Comparison of ENCODE assay signal across 8 cellular contexts in the genomic region with DNA sequence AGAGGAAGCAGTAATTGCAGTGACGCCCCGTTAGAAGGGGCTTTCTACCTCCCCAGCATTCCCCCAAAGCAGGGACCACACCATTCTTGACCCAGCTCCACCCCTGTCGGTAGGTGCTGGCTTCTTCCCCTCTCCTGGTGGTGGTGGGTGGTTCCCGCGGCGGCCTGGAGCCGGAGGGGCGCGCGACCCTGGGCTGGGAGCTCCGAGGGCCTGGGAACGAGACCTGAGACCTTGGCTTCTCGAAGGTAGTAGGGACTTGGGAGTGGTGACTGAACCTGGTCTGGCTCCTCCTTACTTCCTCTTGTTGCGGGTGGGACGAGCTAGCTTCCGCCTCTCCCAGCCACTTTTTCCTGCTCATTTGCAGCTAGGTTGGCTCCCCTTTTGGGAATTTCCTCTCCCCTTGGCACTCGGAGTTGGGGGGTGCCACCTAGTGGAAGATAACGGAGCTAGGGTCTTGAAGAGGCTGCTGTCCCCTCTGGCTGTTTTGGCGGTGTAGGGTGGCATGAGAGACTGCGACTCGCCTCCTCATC. TPM values are rescaled to one million over a fixed set of nuclear protein-coding genes. Genes with fewer than 3 reads are reported as not detected.
DNase-seq lines count a peak whose midpoint lies in the region; ATAC-seq and TF ChIP-seq lines count a peak whose summit lies in the region.

No MANE protein-coding gene starts in this region.

- TF ChIP-seq CTCF in PC-3 (conservative IDR thresholded peaks at IDR 0.05; ENCODE audit: low read depth, low read length) = peak; percentile 63

- no peaks in the 10 kb centered on the region for H4K20me1 ChIP-seq in PC-3 (ENCODE audit: low read length)

- H3K4me1 ChIP-seq in PC-3 (ENCODE audit: insufficient read depth, low read length) (peaks cover 4% of the 10 kb centered on the region; the same call in 1 of the 2 replicates), adipocyte (ENCODE audit: control insufficient read depth, insufficient read depth, low read length) (peaks cover 7% of the 10 kb centered on the region)

- H3F3A ChIP-seq in PC-3 (ENCODE audit: low read length, unreplicated experiment) = no peaks in the 10 kb centered on the region

- intact Hi-C loops in PC-3 (cut with micrococcal nuclease) (loop anchor here (1.0 to 2.0 kb wide), 3 partner anchors 15 to 37 kb away; a partner anchor contains a TSS), Right ventricle myocardium superior (cut with DNase I) (loop anchor here (10.0 kb wide), 1 partner anchor 201 kb away; a partner anchor contains a TSS)

- H3K9me2 ChIP-seq in PC-3 (replicated peaks; ENCODE audit: low read length) = no peaks in the 10 kb centered on the region

- H3K4me2 ChIP-seq in PC-3 (ENCODE audit: low read length) = peak overlapping the region; percentile 96

- peak; percentile 50 for ATAC-seq in PC-3
- peak; percentile 30 for ATAC-seq in Right ventricle myocardium superior (ENCODE audit: poor library complexity)
- no peak for ATAC-seq in GM18858 (IDR thresholded peaks at IDR 0.05; ENCODE audit: unreplicated experiment)

- H3K9me3 ChIP-seq in PC-3 (ENCODE audit: low read length) (no peaks in the 10 kb centered on the region), adipocyte (ENCODE audit: control insufficient read depth, low read length) (no peaks in the 10 kb centered on the region)

- H3K36me3 ChIP-seq in PC-3 (ENCODE audit: low read depth, low read length) (peaks cover 5% of the 10 kb centered on the region; the same call in 1 of the 2 replicates), adipocyte (ENCODE audit: control insufficient read depth, insufficient read depth, low read length, severe bottlenecking) (peaks cover 4% of the 10 kb centered on the region)

- TSS peak; percentile 71 for BruUV-seq in PC-3 (replicated peaks; lab: Mats Ljungman, UMichigan)

- POLR2A ChIA-PET in PC-3 (lab: Charles Lee; ENCODE audit: unreplicated experiment) = interaction anchor here (0.6 to 0.7 kb wide), 5 partner anchors 33 to 430 kb away, joined by 3 to 7 read pairs (median 3); no protein-coding TSS in a partner anchor

- peak overlapping the region; percentile 76 for H3K9ac ChIP-seq in PC-3 (ENCODE audit: low read length)
- peak overlapping the region; percentile 95 for H3K9ac ChIP-seq in adipocyte (ENCODE audit: low read length)

- H2AFZ ChIP-seq in PC-3 (ENCODE audit: low read length) = peak overlapping the region; percentile 69

- H3K79me2 ChIP-seq in PC-3 (ENCODE audit: low read length) = peaks cover 15% of the 10 kb centered on the region

- peak; percentile 81 for DNase-seq in activated CD8-positive, alpha-beta memory T cell treated with anti-CD3 and anti-CD28 coated beads for 24 hours
- no peak for DNase-seq in activated CD8-positive, alpha-beta memory T cell treated with anti-CD3 and anti-CD28 coated beads, Interleukin-2, amount 50 U/mL, for 48 hours
- DNase-seq in HT-29 (ENCODE audit: low spot score) (peak; percentile 67), PC-3 (peak; percentile 77), adipocyte (ENCODE audit: low read depth) (peak; percentile 79), Right ventricle myocardium superior (peak; percentile 39), occipital lobe (lab: John Stamatoyannopoulos, UW) (peak; percentile 62)

- no peaks in the 10 kb centered on the region for H3K27me3 ChIP-seq in PC-3 (ENCODE audit: low read length)
- no peaks in the 10 kb centered on the region for H3K27me3 ChIP-seq in adipocyte (replicated peaks; ENCODE audit: control insufficient read depth, insufficient read depth, low read length)

- H3K4me3 ChIP-seq in PC-3 (ENCODE audit: low read length) = peak overlapping the region; percentile 88
- peak overlapping the region; percentile 95 for H3K4me3 ChIP-seq in adipocyte (ENCODE audit: low read length)

- CTCF ChIA-PET in PC-3 (lab: Charles Lee) = interaction anchor here (0.6 to 1.4 kb wide), 8 partner anchors 14 to 272 kb away, joined by 3 to 7 read pairs (median 4); a partner anchor contains a TSS

- H3K27ac ChIP-seq in PC-3 (ENCODE audit: low read length) = peak overlapping the region; percentile 20

RNA-seq across cellular contexts. Expression of a gene that starts 0.5 kb away (rescaled TPM):
- 637 and 715 TPM in 2 replicates for total RNA-seq in HT-29 (2014; rRNA removed; shearing (Covaris generic))
- total RNA-seq in PC-3 (2014; rRNA removed) (400 and 465 TPM in 2 replicates), Right ventricle myocardium superior (135 TPM), occipital lobe (32.3 TPM)

RNA-seq across cellular contexts. Expression of a gene that starts 18.1 kb away (rescaled TPM):
- 2.1 and 3.0 TPM in 2 replicates for total RNA-seq in HT-29 (2014; rRNA removed; shearing (Covaris generic))
- total RNA-seq in PC-3 (2014; rRNA removed) (16.3 and 22.6 TPM in 2 replicates), Right ventricle myocardium superior (0.62 TPM), occipital lobe (60.8 TPM)

RNA-seq across cellular contexts. Expression of a gene that starts 20.9 kb away (rescaled TPM):
- 387 and 399 TPM in 2 replicates for total RNA-seq in HT-29 (2014; rRNA removed; shearing (Covaris generic))
- total RNA-seq in PC-3 (2014; rRNA removed) (726 and 797 TPM in 2 replicates), Right ventricle myocardium superior (45.0 TPM), occipital lobe (22.5 TPM)

RNA-seq across cellular contexts. Expression of a gene that starts 37.2 kb away (rescaled TPM):
- 0.16 and 0.36 TPM in 2 replicates for total RNA-seq in HT-29 (2014; rRNA removed; shearing (Covaris generic))
- total RNA-seq in PC-3 (2014; rRNA removed) (0.29 and 1.4 TPM in 2 replicates), Right ventricle myocardium superior (0.22 TPM), occipital lobe (79.1 TPM)

RNA-seq across cellular contexts. Expression of a gene that starts 43.9 kb away (rescaled TPM):
- total RNA-seq in HT-29 (2014; rRNA removed; shearing (Covaris generic)) = 0.05 TPM in 1 of 2 replicates, not detected in the other
- 3.1 and 7.1 TPM in 2 replicates for total RNA-seq in PC-3 (2014; rRNA removed)
- total RNA-seq in Right ventricle myocardium superior = 0.62 TPM
- 0.78 TPM for total RNA-seq in occipital lobe
